ENCODE assay signal across 19 cellular contexts in genomic region chr19:30163663-30164062, GRCh38.
DNase-seq lines count a peak whose midpoint lies in the region; ATAC-seq and TF ChIP-seq lines count a peak whose summit lies in the region.
"Had no signal": no experiment of that assay in that cellular context is flagged by ENCODE, and none has a peak within 500 bp of the region (broad histone marks: within the 10 kb centered on the region; RNA-seq: fewer than 3 reads in every experiment).

No MANE protein-coding gene starts in this region.

- no peaks in the 10 kb centered on the region for H3K36me3 Mint-ChIP-seq in chondrocyte (ENCODE audit: low read depth)
- H3K36me3 Mint-ChIP-seq: CD4-positive, CD25-positive, alpha-beta regulatory T cell had no signal

- no peaks in the 10 kb centered on the region for H3K9me3 ChIP-seq in right cardiac atrium (ENCODE audit: control insufficient read depth, low read length)

- H3K4me3 Mint-ChIP-seq in chondrocyte (ENCODE audit: unreplicated experiment): no peak overlapping the region
- H3K4me3 Mint-ChIP-seq: CD4-positive, CD25-positive, alpha-beta regulatory T cell; HFFc6 had no signal

- 43% methylated on average over 7 of the region's 7 CpGs for WGBS in right cardiac atrium

- H3K27ac ChIP-seq in right cardiac atrium (ENCODE audit: low read length): no peak overlapping the region

- H3K9me3 Mint-ChIP-seq in chondrocyte (ENCODE audit: low read depth): peaks cover 12% of the 10 kb centered on the region

- intact Hi-C loops in Right ventricle myocardium inferior (cut with DNase I): no loop called here
- intact Hi-C loops in left cardiac atrium (cut with DNase I): no loop called here
- intact Hi-C loops in right cardiac atrium (cut with DNase I): no loop called here

- H3K27me3 Mint-ChIP-seq in chondrocyte (ENCODE audit: low read depth): no peaks in the 10 kb centered on the region
- H3K27me3 Mint-ChIP-seq: CD4-positive, CD25-positive, alpha-beta regulatory T cell had no signal

- H3K27ac Mint-ChIP-seq in chondrocyte (ENCODE audit: unreplicated experiment): no peak overlapping the region
- H3K27ac Mint-ChIP-seq: CD4-positive, CD25-positive, alpha-beta regulatory T cell; HFFc6 had no signal

- no peaks in the 10 kb centered on the region for H3K27me3 ChIP-seq in right cardiac atrium (ENCODE audit: control insufficient read depth, insufficient read depth)

- no peak overlapping the region for H3K4me3 ChIP-seq in right cardiac atrium (ENCODE audit: low read length)
- H3K4me3 ChIP-seq: GM12878 had no signal

- H3K4me1 Mint-ChIP-seq in chondrocyte (ENCODE audit: low read depth): no peaks in the 10 kb centered on the region
- H3K4me1 Mint-ChIP-seq: CD4-positive, CD25-positive, alpha-beta regulatory T cell had no signal

- TF ChIP-seq CTCF in chondrocyte (IDR thresholded peaks at IDR 0.05): no peak

- no peak for DNase-seq in Right ventricle myocardium inferior (ENCODE audit: missing footprints)
- no peak for DNase-seq in left cardiac atrium
- peak; percentile 50 for DNase-seq in chondrocyte (ENCODE audit: low spot score)
- peak in 1 of 3 donors; percentile 47 for DNase-seq in right cardiac atrium
- no peak for DNase-seq in AML-193 (lab: John Stamatoyannopoulos, UW)
- no peak for DNase-seq in SIG-M5 (lab: John Stamatoyannopoulos, UW)
- DNase-seq: CD4-positive, CD25-positive, alpha-beta regulatory T cell; DMS53; GOT3; HFFc6; KBM-7; NCI-H1105 treated with DMSO at 0.1 percent for 48 hours; NCI-H187; NCI-H446; NCI-H748 treated with DMSO at 0.1 percent for 48 hours had no signal

- H3K4me1 ChIP-seq in right cardiac atrium (ENCODE audit: control insufficient read depth, insufficient read depth, low read length): no peaks in the 10 kb centered on the region

- peak; percentile 38 for ATAC-seq in Right ventricle myocardium inferior
- ATAC-seq in left cardiac atrium: no peak
- ATAC-seq in right cardiac atrium: peak; percentile 40 to 41
- no peak for ATAC-seq in GM18502 (IDR thresholded peaks at IDR 0.05; ENCODE audit: poor library complexity, unreplicated experiment)
- ATAC-seq in GM19035 (IDR thresholded peaks at IDR 0.05; ENCODE audit: unreplicated experiment): no peak
- ATAC-seq: GM12878, Panc1 had no signal

Comparison
In these comparisons a context has a peak if more than half of its experiments do, and no peak if none do; other contexts are left out.
1. ATAC-seq: peak in Right ventricle myocardium inferior (single experiment) and right cardiac atrium (2 of 2); none in left cardiac atrium (0 of 2), GM18502 (single experiment) and GM19035 (single experiment).